Comparison of ENCODE assay signal across 9 cellular contexts in genomic region chr16:4664538-4665418, GRCh38.
DNase-seq lines count a peak whose midpoint lies in the region.
"Had no signal": no experiment of that assay in that cellular context is flagged by ENCODE, and none has a peak within 500 bp of the region (broad histone marks: within the 10 kb centered on the region; RNA-seq: fewer than 3 reads in every experiment).

No MANE protein-coding gene starts in this region.

- in situ Hi-C loops in KBM-7 (cut with MboI; ENCODE audit: low pct_unique_long_range_greater_than_20kb, low sequenced_read_pairs): no loop called here

- DNase-seq in KBM-7 (peak; percentile 89), dedifferentiated amniotic fluid mesenchymal stem cell (ENCODE audit: extremely low spot score) (no peak), NCI-H82 (lab: John Stamatoyannopoulos, UW) (no peak), hippocampal formation (lab: John Stamatoyannopoulos, UW) (no peak), cerebellar cortex (ENCODE audit: low spot score) (no peak)
- DNase-seq in activated CD4-positive, CD25-positive, alpha-beta regulatory T cell treated with anti-CD3 and anti-CD28 coated beads, Interleukin-2, amount 50 U/mL, for 72 hours: peak; percentile 48
- peak; percentile 26 for DNase-seq in effector CD8-positive, alpha-beta T cell (lab: John Stamatoyannopoulos, UW)
- DNase-seq in stimulated activated CD4-positive, alpha-beta T cell treated with anti-CD3 and anti-CD28 coated beads, Interleukin-1b, Interleukin-23, amount 100 ng/mL, for 48 hours: peak; percentile 53
- DNase-seq: IMR-90 had no signal

Comparison
In these comparisons a context has a peak if more than half of its experiments do, and no peak if none do; other contexts are left out.
1. DNase-seq: peak in KBM-7 (single experiment), activated CD4-positive, CD25-positive, alpha-beta regulatory T cell treated with anti-CD3 and anti-CD28 coated beads, Interleukin-2, amount 50 U/mL, for 72 hours (single experiment), effector CD8-positive, alpha-beta T cell (single experiment) and stimulated activated CD4-positive, alpha-beta T cell treated with anti-CD3 and anti-CD28 coated beads, Interleukin-1b, Interleukin-23, amount 100 ng/mL, for 48 hours (single experiment); none in dedifferentiated amniotic fluid mesenchymal stem cell (single experiment), NCI-H82 (single experiment), hippocampal formation (0 of 2) and cerebellar cortex (single experiment).